Comparison of ENCODE assay signal across 1 cellular context in genomic region chr1:115237023-115237422, GRCh38.
TF ChIP-seq lines count a peak whose summit lies in the region.

No MANE protein-coding gene starts in this region.

TF ChIP-seq in IMR-90, 13 proteins besides CTCF, POLR2A, EP300 and RAD21:
- TF ChIP-seq RFX5 (IDR thresholded peaks at IDR 0.05; ENCODE audit: low read depth, low read length), result no peak
- no peak for TF ChIP-seq MXI1 (IDR thresholded peaks at IDR 0.05; ENCODE audit: borderline replicate concordance, low read depth, low read length)
- TF ChIP-seq MAZ (IDR thresholded peaks at IDR 0.05; ENCODE audit: borderline replicate concordance, low read depth, low read length), result no peak
- TF ChIP-seq ELK1 (IDR thresholded peaks at IDR 0.05; ENCODE audit: borderline replicate concordance, low read depth, low read length), result no peak
- TF ChIP-seq USF2 (IDR thresholded peaks at IDR 0.05; ENCODE audit: low read depth, low read length), result no peak
- no peak for TF ChIP-seq NFE2L2 (IDR thresholded peaks at IDR 0.05; ENCODE audit: low read depth, low read length)
- no peak for TF ChIP-seq BHLHE40 (IDR thresholded peaks at IDR 0.05; ENCODE audit: low read depth, low read length)
- no peak for TF ChIP-seq SMC3 (IDR thresholded peaks at IDR 0.05; ENCODE audit: low read depth, low read length)
- TF ChIP-seq CEBPB (IDR thresholded peaks at IDR 0.05; ENCODE audit: low read depth, low read length), result no peak
- TF ChIP-seq FOS (IDR thresholded peaks at IDR 0.05; ENCODE audit: low read depth, low read length), result no peak
- TF ChIP-seq MAFK (IDR thresholded peaks at IDR 0.05; ENCODE audit: low read depth, low read length), result no peak
- no peak for TF ChIP-seq CHD1 (IDR thresholded peaks at IDR 0.05; ENCODE audit: low read depth, low read length)
- TF ChIP-seq RCOR1 (IDR thresholded peaks at IDR 0.05; ENCODE audit: insufficient replicate concordance, low read length), result no peak
